Comparison of ENCODE assay signal across 8 cellular contexts in the genomic region with DNA sequence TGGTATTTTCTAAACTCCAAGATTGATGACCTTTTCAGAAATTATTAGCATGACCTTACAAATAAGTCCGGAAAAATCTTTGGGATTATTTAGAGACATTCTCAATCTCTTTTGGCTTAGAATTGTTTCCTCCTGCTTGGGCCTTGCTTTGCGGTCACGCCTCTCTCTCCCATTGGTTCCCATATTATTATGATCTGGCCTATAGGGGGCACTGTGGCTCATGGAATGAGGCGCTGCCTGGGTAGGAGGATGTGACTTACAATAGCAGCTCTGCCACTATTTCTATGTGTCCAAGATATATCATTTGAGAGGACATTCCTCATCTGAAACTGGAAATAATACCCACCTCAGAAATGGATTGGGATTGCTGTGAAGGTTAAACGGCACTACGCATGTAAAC.
DNase-seq lines count a peak whose midpoint lies in the region; ATAC-seq and TF ChIP-seq lines count a peak whose summit lies in the region.

No MANE protein-coding gene starts in this region.

- H3K9me3 ChIP-seq in HAP-1 = no peaks in the 10 kb centered on the region

- no peak overlapping the region for H3K27ac ChIP-seq in coronary artery

- in situ Hi-C loops in HAP-1 (cut with MboI; ENCODE audit: low sequenced_read_pairs) = loop anchor here (10.0 to 25.0 kb wide), 2 partner anchors 538 to 746 kb away; no protein-coding TSS in a partner anchor

- H3K4me3 ChIP-seq in HAP-1 (no peak overlapping the region), epithelial cell of esophagus (ENCODE audit: low read length) (no peak overlapping the region), coronary artery (no peak overlapping the region)

- H3K36me3 ChIP-seq in HAP-1 (replicated peaks) = no peaks in the 10 kb centered on the region

- DNase-seq in NCI-H1436 (lab: John Stamatoyannopoulos, UW) (peak; percentile 18), NCI-H1436 treated with DMSO at 0.1 percent for 48 hours (lab: John Stamatoyannopoulos, UW) (no peak), HAP-1 (ENCODE audit: low spot score in 2 of 2) (peak; percentile 36 to 78), NCI-H526 treated with DMSO at 0.1 percent for 48 hours (lab: John Stamatoyannopoulos, UW) (peak; percentile 47), epithelial cell of esophagus (ENCODE audit: low read depth) (peak; percentile 72), coronary artery (ENCODE audit: low spot score) (no peak)
- DNase-seq in stimulated activated CD8-positive, alpha-beta memory T cell treated with anti-CD3 and anti-CD28 coated beads, Interleukin-4, amount 100 ng/mL, for 48 hours = peak; percentile 33

- H3K4me1 ChIP-seq in HAP-1 = no peaks in the 10 kb centered on the region

- H3K27me3 ChIP-seq in HAP-1 (ENCODE audit: low read depth) = no peaks in the 10 kb centered on the region

- ATAC-seq in GM18907 (IDR thresholded peaks at IDR 0.05; ENCODE audit: unreplicated experiment) = no peak

- TF ChIP-seq CTCF in epithelial cell of esophagus (IDR thresholded peaks at IDR 0.05; ENCODE audit: insufficient read depth, low read depth, low read length, missing control alignments) = peak; percentile 48
- no peak for TF ChIP-seq CTCF in coronary artery (IDR thresholded peaks at IDR 0.05)

Comparison
In these comparisons a context has a peak if more than half of its experiments do, and no peak if none do; other contexts are left out.
1. DNase-seq: peak in NCI-H1436 (single experiment), HAP-1 (2 of 2), NCI-H526 treated with DMSO at 0.1 percent for 48 hours (single experiment), epithelial cell of esophagus (single experiment) and stimulated activated CD8-positive, alpha-beta memory T cell treated with anti-CD3 and anti-CD28 coated beads, Interleukin-4, amount 100 ng/mL, for 48 hours (single experiment); none in NCI-H1436 treated with DMSO at 0.1 percent for 48 hours (single experiment) and coronary artery (single experiment).